36 cellular contexts compared by ENCODE assay signal in genomic region chr22:43200555-43200954, GRCh38.
"Had no signal": no experiment of that assay in that cellular context is flagged by ENCODE, and none has a peak within 500 bp of the region (broad histone marks: within the 10 kb centered on the region; RNA-seq: fewer than 3 reads in every experiment).

No MANE protein-coding gene starts in this region.

- H3K4me3 ChIP-seq: ascending aorta, breast epithelium, cardiac muscle cell, coronary artery, dorsolateral prefrontal cortex, esophagus muscularis mucosa, gastrocnemius medialis, heart left ventricle had no signal

- H3K36me3 ChIP-seq: ascending aorta, breast epithelium, cardiac muscle cell, gastrocnemius medialis, heart left ventricle had no signal

- H3K36me3 Mint-ChIP-seq: activated CD4-positive, alpha-beta memory T cell treated with anti-CD3 and anti-CD28 coated beads for 36 hours; activated CD8-positive, alpha-beta memory T cell treated with anti-CD3 and anti-CD28 coated beads, Interleukin-2, amount 10 ng/mL, durations not matched to agents 7 days and 5 days; activated naive CD4-positive, alpha-beta T cell treated with anti-CD3 and anti-CD28 coated beads, Interleukin-2, amount 10 ng/mL, durations not matched to agents 7 days and 5 days; activated naive CD4-positive, alpha-beta T cell treated with anti-CD3 and anti-CD28 coated beads, Interleukin-2, amount 50 U/mL, for 72 hours; activated naive CD8-positive, alpha-beta T cell treated with anti-CD3 and anti-CD28 coated beads, Interleukin-2, amount 10 ng/mL, durations not matched to agents 7 days and 5 days; T-cell had no signal

- H3K4me3 Mint-ChIP-seq: activated CD4-positive, alpha-beta memory T cell treated with anti-CD3 and anti-CD28 coated beads for 36 hours; activated CD4-positive, alpha-beta T cell treated with anti-CD3 and anti-CD28 coated beads for 36 hours; activated CD4-positive, alpha-beta T cell treated with anti-CD3 and anti-CD28 coated beads, Interleukin-2, amount 10 ng/mL, durations not matched to agents 24 days and 14 days; activated CD8-positive, alpha-beta memory T cell treated with anti-CD3 and anti-CD28 coated beads, Interleukin-2, amount 10 ng/mL, durations not matched to agents 7 days and 5 days; activated CD8-positive, alpha-beta T cell treated with anti-CD3 and anti-CD28 coated beads, Interleukin-2, amount 10 ng/mL, durations not matched to agents 7 days and 5 days; activated naive CD4-positive, alpha-beta T cell treated with anti-CD3 and anti-CD28 coated beads, Interleukin-2, amount 10 ng/mL, durations not matched to agents 7 days and 5 days; activated naive CD8-positive, alpha-beta T cell treated with anti-CD3 and anti-CD28 coated beads, Interleukin-2, amount 10 ng/mL, durations not matched to agents 7 days and 5 days; activated T-helper 1 cell treated with anti-CD3 and anti-CD28 coated beads, Interleukin-12 subunit alpha, Interleukin-12 subunit beta, Interleukin-2, Interleukin-4 antibody, amounts not matched to agents 30 ng/mL and 10 ng/mL and 1 ng/mL, durations not matched to agents 14 hours and 24 hours and 36 hours; brain; dendritic cell treated with granulocyte-macrophage colony-stimulating factor and Interleukin-4, amounts not matched to agents 40 ng/mL and 50 ng/mL, for 4 days; endodermal cell; T-cell; T-helper 1 cell treated with Interleukin-12 subunit alpha and Interleukin-12 subunit beta and Interleukin-4 antibody, amounts not matched to agents 30 μg/mL and 1 μg/mL, for 36 hours had no signal

- H3K9me3 ChIP-seq: ascending aorta, breast epithelium, esophagus muscularis mucosa, gastrocnemius medialis, heart left ventricle had no signal

- H3K9me3 Mint-ChIP-seq: activated CD4-positive, alpha-beta memory T cell treated with anti-CD3 and anti-CD28 coated beads for 36 hours; activated CD4-positive, alpha-beta T cell treated with anti-CD3 and anti-CD28 coated beads, Interleukin-2, amount 10 ng/mL, durations not matched to agents 24 days and 14 days; activated naive CD4-positive, alpha-beta T cell treated with anti-CD3 and anti-CD28 coated beads, Interleukin-2, amount 10 ng/mL, durations not matched to agents 7 days and 5 days; activated naive CD4-positive, alpha-beta T cell treated with anti-CD3 and anti-CD28 coated beads, Interleukin-2, amount 50 U/mL, for 72 hours; activated naive CD8-positive, alpha-beta T cell treated with anti-CD3 and anti-CD28 coated beads, Interleukin-2, amount 10 ng/mL, durations not matched to agents 7 days and 5 days; activated T-helper 1 cell treated with anti-CD3 and anti-CD28 coated beads, Interleukin-12 subunit alpha, Interleukin-12 subunit beta, Interleukin-2, Interleukin-4 antibody, amounts not matched to agents 30 ng/mL and 10 ng/mL and 1 ng/mL, durations not matched to agents 14 hours and 24 hours and 36 hours; activated T-helper 2 cell treated with anti-CD3 and anti-CD28 coated beads, Interferon-gamma antibody, Interleukin-2, Interleukin-4, amounts not matched to agents 10 μg/mL and 5 μg/mL and 100 μg/mL, durations not matched to agents 14 hours and 24 hours and 36 hours; brain; dendritic cell treated with granulocyte-macrophage colony-stimulating factor and Interleukin-4, amounts not matched to agents 40 ng/mL and 50 ng/mL, for 4 days; endodermal cell; T-cell; T-helper 1 cell treated with Interleukin-12 subunit alpha and Interleukin-12 subunit beta and Interleukin-4 antibody, amounts not matched to agents 30 μg/mL and 1 μg/mL, for 36 hours had no signal

- H3K27ac ChIP-seq: ascending aorta, breast epithelium, cardiac muscle cell, coronary artery, dorsolateral prefrontal cortex, esophagus muscularis mucosa, foreskin keratinocyte, gastrocnemius medialis, heart left ventricle had no signal

- H3K4me1 ChIP-seq: ascending aorta, breast epithelium, esophagus muscularis mucosa, foreskin keratinocyte, gastrocnemius medialis, heart left ventricle had no signal

- H3K27me3 ChIP-seq: ascending aorta, breast epithelium, cardiac muscle cell had no signal

- H3K27me3 Mint-ChIP-seq: activated CD4-positive, alpha-beta memory T cell treated with anti-CD3 and anti-CD28 coated beads for 36 hours; activated CD4-positive, alpha-beta T cell treated with anti-CD3 and anti-CD28 coated beads for 36 hours had no signal

- DNase-seq: activated CD4-positive, alpha-beta memory T cell treated with anti-CD3 and anti-CD28 coated beads for 36 hours; activated CD4-positive, alpha-beta T cell treated with anti-CD3 and anti-CD28 coated beads for 36 hours; activated CD4-positive, alpha-beta T cell treated with anti-CD3 and anti-CD28 coated beads, Interleukin-2, amount 10 ng/mL, durations not matched to agents 24 days and 14 days; activated CD4-positive, CD25-positive, alpha-beta regulatory T cell; activated CD4-positive, CD25-positive, alpha-beta regulatory T cell treated with anti-CD3 and anti-CD28 coated beads, Interleukin-2, amount 50 U/mL, for 72 hours; activated CD8-positive, alpha-beta memory T cell treated with anti-CD3 and anti-CD28 coated beads, Interleukin-2, amount 10 ng/mL, durations not matched to agents 7 days and 5 days; activated CD8-positive, alpha-beta memory T cell treated with anti-CD3 and anti-CD28 coated beads, Interleukin-2, amount 50 U/mL, for 4 hours; activated CD8-positive, alpha-beta T cell treated with anti-CD3 and anti-CD28 coated beads, Interleukin-2, amount 10 ng/mL, durations not matched to agents 7 days and 5 days; activated gamma-delta T cell; activated naive CD4-positive, alpha-beta T cell; activated naive CD4-positive, alpha-beta T cell treated with anti-CD3 and anti-CD28 coated beads, Interleukin-2, amount 10 ng/mL, durations not matched to agents 7 days and 5 days; activated naive CD8-positive, alpha-beta T cell treated with anti-CD3 and anti-CD28 coated beads, Interleukin-2, amount 10 ng/mL, durations not matched to agents 7 days and 5 days; activated T-cell treated with anti-CD3 and anti-CD28 coated beads, Interleukin-2, amount 50 U/mL, for 1 hour; activated T-cell treated with anti-CD3 and anti-CD28 coated beads, Interleukin-2, amount 50 U/mL, for 48 hours; central memory CD4-positive, alpha-beta T cell; cerebellar nuclear complex; effector memory CD4-positive, alpha-beta T cell; endodermal cell; erythroblast; foreskin keratinocyte; gastrocnemius medialis; glutamatergic neuron; T-cell had no signal

- ATAC-seq: activated CD4-positive, alpha-beta T cell treated with anti-CD3 and anti-CD28 coated beads for 36 hours; activated CD8-positive, alpha-beta memory T cell treated with anti-CD3 and anti-CD28 coated beads, Interleukin-2, amount 10 ng/mL, durations not matched to agents 7 days and 5 days; activated CD8-positive, alpha-beta T cell treated with anti-CD3 and anti-CD28 coated beads, Interleukin-2, amount 10 ng/mL, durations not matched to agents 7 days and 5 days; activated naive CD4-positive, alpha-beta T cell treated with anti-CD3 and anti-CD28 coated beads, Interleukin-2, amount 50 U/mL, for 72 hours; foreskin keratinocyte; gastrocnemius medialis; heart left ventricle; T-cell had no signal

- H3K4me1 Mint-ChIP-seq: activated CD4-positive, alpha-beta T cell treated with anti-CD3 and anti-CD28 coated beads for 36 hours; activated CD4-positive, alpha-beta T cell treated with anti-CD3 and anti-CD28 coated beads, Interleukin-2, amount 10 ng/mL, durations not matched to agents 24 days and 14 days; activated CD8-positive, alpha-beta memory T cell treated with anti-CD3 and anti-CD28 coated beads, Interleukin-2, amount 10 ng/mL, durations not matched to agents 7 days and 5 days; activated naive CD4-positive, alpha-beta T cell treated with anti-CD3 and anti-CD28 coated beads, Interleukin-2, amount 10 ng/mL, durations not matched to agents 7 days and 5 days; activated naive CD8-positive, alpha-beta T cell treated with anti-CD3 and anti-CD28 coated beads, Interleukin-2, amount 10 ng/mL, durations not matched to agents 7 days and 5 days; brain had no signal

- H3K27ac Mint-ChIP-seq: activated CD4-positive, alpha-beta memory T cell treated with anti-CD3 and anti-CD28 coated beads for 36 hours; activated CD4-positive, alpha-beta T cell treated with anti-CD3 and anti-CD28 coated beads for 36 hours; activated CD4-positive, alpha-beta T cell treated with anti-CD3 and anti-CD28 coated beads, Interleukin-2, amount 10 ng/mL, durations not matched to agents 24 days and 14 days; activated CD8-positive, alpha-beta memory T cell treated with anti-CD3 and anti-CD28 coated beads, Interleukin-2, amount 10 ng/mL, durations not matched to agents 7 days and 5 days; activated CD8-positive, alpha-beta T cell treated with anti-CD3 and anti-CD28 coated beads, Interleukin-2, amount 10 ng/mL, durations not matched to agents 7 days and 5 days; activated naive CD4-positive, alpha-beta T cell treated with anti-CD3 and anti-CD28 coated beads, Interleukin-2, amount 10 ng/mL, durations not matched to agents 7 days and 5 days; activated naive CD4-positive, alpha-beta T cell treated with anti-CD3 and anti-CD28 coated beads, Interleukin-2, amount 50 U/mL, for 72 hours; activated naive CD8-positive, alpha-beta T cell treated with anti-CD3 and anti-CD28 coated beads, Interleukin-2, amount 10 ng/mL, durations not matched to agents 7 days and 5 days; activated T-helper 1 cell treated with anti-CD3 and anti-CD28 coated beads, Interleukin-12 subunit alpha, Interleukin-12 subunit beta, Interleukin-2, Interleukin-4 antibody, amounts not matched to agents 30 ng/mL and 10 ng/mL and 1 ng/mL, durations not matched to agents 14 hours and 24 hours and 36 hours; activated T-helper 2 cell treated with anti-CD3 and anti-CD28 coated beads, Interferon-gamma antibody, Interleukin-2, Interleukin-4, amounts not matched to agents 10 μg/mL and 5 μg/mL and 100 μg/mL, durations not matched to agents 14 hours and 24 hours and 36 hours; dendritic cell treated with granulocyte-macrophage colony-stimulating factor and Interleukin-4, amounts not matched to agents 40 ng/mL and 50 ng/mL, for 4 days; endodermal cell; T-cell; T-helper 1 cell treated with Interleukin-12 subunit alpha and Interleukin-12 subunit beta and Interleukin-4 antibody, amounts not matched to agents 30 μg/mL and 1 μg/mL, for 36 hours had no signal
